24 cellular contexts compared by ENCODE assay signal in the genomic region with DNA sequence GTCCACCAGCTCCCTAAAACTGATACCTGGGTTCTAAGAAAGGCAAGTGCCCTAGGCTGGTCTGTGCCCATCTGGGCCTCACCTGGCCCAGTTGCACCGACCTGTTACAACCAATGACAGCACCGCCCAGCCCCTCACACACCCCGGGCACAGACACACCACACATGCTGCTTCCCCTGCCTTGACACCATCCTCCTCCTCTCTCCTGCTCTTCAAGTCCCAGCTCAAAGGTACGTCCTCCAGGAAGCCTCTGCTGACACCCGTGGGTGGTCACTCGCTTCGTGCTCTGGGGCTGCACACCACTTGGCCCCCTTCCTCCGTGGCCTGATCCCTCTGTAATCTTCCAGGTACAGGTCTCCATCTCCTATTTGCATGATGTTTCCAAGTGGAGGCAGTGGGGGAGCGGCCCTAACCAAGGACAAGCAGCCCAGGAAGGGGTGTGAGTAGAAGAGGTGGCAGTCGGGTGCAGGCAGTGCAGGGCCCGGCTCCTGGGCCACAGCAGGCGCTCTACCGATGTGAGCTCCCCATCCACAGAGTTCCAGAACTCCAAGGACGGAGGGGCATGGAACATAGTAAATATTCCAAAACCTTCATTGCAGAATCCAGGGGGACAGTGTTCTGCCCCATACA.
"Had no signal": no experiment of that assay in that cellular context is flagged by ENCODE, and none has a peak within 500 bp of the region (broad histone marks: within the 10 kb centered on the region; RNA-seq: fewer than 3 reads in every experiment).

No MANE protein-coding gene starts in this region.

- H2AFZ ChIP-seq: parathyroid adenoma had no signal

- H3K27me3 ChIP-seq: body of pancreas, right lobe of liver, testis had no signal

- H3K36me3 Mint-ChIP-seq: activated naive CD8-positive, alpha-beta T cell treated with anti-CD3 and anti-CD28 coated beads, Interleukin-2, amount 10 ng/mL, durations not matched to agents 7 days and 5 days; mesothelial cell of epicardium; natural killer cell; stimulated activated naive B cell treated with anti-CD40 and anti-IgM and Interleukin-4, amounts not matched to agents 10 μg/mL and 1 μg/mL and 100 μg/mL, for 72 hours; type B pancreatic cell had no signal

- H3K79me2 ChIP-seq: parathyroid adenoma had no signal

- H3K4me3 ChIP-seq: body of pancreas, heart right ventricle, right lobe of liver, testis had no signal

- ATAC-seq: activated T-helper 17 cell treated with anti-CD3 and anti-CD28 coated beads, Interleukin-2, amount 50 U/mL, for 72 hours; body of pancreas; natural killer cell had no signal

- H3K36me3 ChIP-seq: heart right ventricle, right lobe of liver, WERI-Rb-1 had no signal

- H3K9me3 ChIP-seq: body of pancreas, right lobe of liver, testis had no signal

- H3K9me3 Mint-ChIP-seq: activated naive CD4-positive, alpha-beta T cell treated with anti-CD3 and anti-CD28 coated beads for 36 hours; activated naive CD8-positive, alpha-beta T cell treated with anti-CD3 and anti-CD28 coated beads, Interleukin-2, amount 10 ng/mL, durations not matched to agents 7 days and 5 days; activated T-cell treated with anti-CD3 and anti-CD28 coated beads, Interleukin-2, amount 50 U/mL, for 24 hours; activated T-helper 17 cell treated with anti-CD3 and anti-CD28 coated beads, Interleukin-2, amount 50 U/mL, for 72 hours; dendritic cell treated with granulocyte-macrophage colony-stimulating factor and Interleukin-4, amounts not matched to agents 40 ng/mL and 50 ng/mL, for 4 days; natural killer cell; stimulated activated naive B cell treated with anti-CD40 and anti-IgM and Interleukin-4, amounts not matched to agents 10 μg/mL and 1 μg/mL and 100 μg/mL, for 72 hours; type B pancreatic cell had no signal

- H3K27ac ChIP-seq: body of pancreas, parathyroid adenoma, testis had no signal

- H3K4me1 ChIP-seq: body of pancreas had no signal

- DNase-seq: activated CD8-positive, alpha-beta memory T cell treated with anti-CD3 and anti-CD28 coated beads for 24 hours; activated CD8-positive, alpha-beta memory T cell treated with anti-CD3 and anti-CD28 coated beads, Interleukin-2, amount 50 U/mL, for 4 hours; activated naive CD4-positive, alpha-beta T cell treated with anti-CD3 and anti-CD28 coated beads for 36 hours; activated naive CD8-positive, alpha-beta T cell treated with anti-CD3 and anti-CD28 coated beads, Interleukin-2, amount 10 ng/mL, durations not matched to agents 7 days and 5 days; activated T-cell treated with anti-CD3 and anti-CD28 coated beads, Interleukin-2, amount 50 U/mL, for 24 hours; effector CD4-positive, alpha-beta T cell; erythroblast; foreskin fibroblast; heart right ventricle; kidney; natural killer cell; right lobe of liver; small intestine; stimulated activated CD4-positive, alpha-beta T cell treated with anti-CD3 and anti-CD28 coated beads, Interleukin-15, amount 100 ng/mL, for 24 hours; stimulated activated naive B cell treated with anti-CD40 and anti-IgM and Interleukin-4, amounts not matched to agents 10 μg/mL and 1 μg/mL and 100 μg/mL, for 72 hours; T-helper 1 cell; testis; WERI-Rb-1 had no signal

- H3K4me3 Mint-ChIP-seq: activated naive CD4-positive, alpha-beta T cell treated with anti-CD3 and anti-CD28 coated beads for 36 hours; activated naive CD8-positive, alpha-beta T cell treated with anti-CD3 and anti-CD28 coated beads, Interleukin-2, amount 10 ng/mL, durations not matched to agents 7 days and 5 days; activated T-cell treated with anti-CD3 and anti-CD28 coated beads, Interleukin-2, amount 50 U/mL, for 24 hours; activated T-helper 17 cell treated with anti-CD3 and anti-CD28 coated beads, Interleukin-2, amount 50 U/mL, for 72 hours; dendritic cell treated with granulocyte-macrophage colony-stimulating factor and Interleukin-4, amounts not matched to agents 40 ng/mL and 50 ng/mL, for 4 days; mesothelial cell of epicardium; natural killer cell; stimulated activated naive B cell treated with anti-CD40 and anti-IgM and Interleukin-4, amounts not matched to agents 10 μg/mL and 1 μg/mL and 100 μg/mL, for 72 hours; type B pancreatic cell had no signal

- H3K27ac Mint-ChIP-seq: activated naive CD4-positive, alpha-beta T cell treated with anti-CD3 and anti-CD28 coated beads for 36 hours; activated naive CD8-positive, alpha-beta T cell treated with anti-CD3 and anti-CD28 coated beads, Interleukin-2, amount 10 ng/mL, durations not matched to agents 7 days and 5 days; activated T-cell treated with anti-CD3 and anti-CD28 coated beads, Interleukin-2, amount 50 U/mL, for 24 hours; activated T-helper 17 cell treated with anti-CD3 and anti-CD28 coated beads, Interleukin-2, amount 50 U/mL, for 72 hours; dendritic cell treated with granulocyte-macrophage colony-stimulating factor and Interleukin-4, amounts not matched to agents 40 ng/mL and 50 ng/mL, for 4 days; mesothelial cell of epicardium; natural killer cell; stimulated activated naive B cell treated with anti-CD40 and anti-IgM and Interleukin-4, amounts not matched to agents 10 μg/mL and 1 μg/mL and 100 μg/mL, for 72 hours; type B pancreatic cell had no signal

- H3K4me1 Mint-ChIP-seq: activated T-helper 17 cell treated with anti-CD3 and anti-CD28 coated beads, Interleukin-2, amount 50 U/mL, for 72 hours; natural killer cell had no signal
